In genomic region chr7:88306590-88307048, GRCh38 we compare ENCODE assay signal across 8 cellular contexts. TPM values are rescaled to one million over a fixed set of nuclear protein-coding genes. Genes with fewer than 3 reads are reported as not detected.
DNase-seq lines count a peak whose midpoint lies in the region; ATAC-seq and TF ChIP-seq lines count a peak whose summit lies in the region.

Gene STEAP4 (minus strand): TSS chr7:88306894. CDS start chr7:88284269, 22,625 bp downstream.

- H3K9me3 ChIP-seq in left lung, result no peaks in the 10 kb centered on the region

- intact Hi-C loops in left lung (cut with DNase I), result no loop called here

- peaks cover 0 to 9% of the 10 kb centered on the region in 2 donors for H3K27me3 ChIP-seq in left lung

- H3K27me3 Mint-ChIP-seq in stimulated activated naive CD8-positive, alpha-beta T cell treated with anti-CD3 and anti-CD28 coated beads, Interleukin-15, Interleukin-2, amounts not matched to agents 100 ng/mL and 50 ng/mL, for 24 hours, result peaks cover 48% of the 10 kb centered on the region

- H3K36me3 Mint-ChIP-seq in stimulated activated naive CD8-positive, alpha-beta T cell treated with anti-CD3 and anti-CD28 coated beads, Interleukin-15, Interleukin-2, amounts not matched to agents 100 ng/mL and 50 ng/mL, for 24 hours (ENCODE audit: low read depth), result no peaks in the 10 kb centered on the region

- ATAC-seq in left lung (peak; percentile 84), GM19351 (IDR thresholded peaks at IDR 0.05; ENCODE audit: unreplicated experiment) (no peak), GM21786 (IDR thresholded peaks at IDR 0.05; ENCODE audit: unreplicated experiment) (no peak)

- H3K27ac ChIP-seq in coronary artery, result peak within 1 kb of the TSS in 1 of 2 donors; percentile 54
- peak within 1 kb of the TSS; percentile 67 to 80 for H3K27ac ChIP-seq in left lung

- peak within 1 kb of the TSS; percentile 13 for H3K4me3 Mint-ChIP-seq in stimulated activated naive CD8-positive, alpha-beta T cell treated with anti-CD3 and anti-CD28 coated beads, Interleukin-15, Interleukin-2, amounts not matched to agents 100 ng/mL and 50 ng/mL, for 24 hours

- peaks cover 4 to 40% of the 10 kb centered on the region in 2 donors for H3K4me1 ChIP-seq in left lung

- peaks cover 4% of the 10 kb centered on the region for H3K4me1 Mint-ChIP-seq in stimulated activated naive CD8-positive, alpha-beta T cell treated with anti-CD3 and anti-CD28 coated beads, Interleukin-15, Interleukin-2, amounts not matched to agents 100 ng/mL and 50 ng/mL, for 24 hours (ENCODE audit: low read depth)

- TF ChIP-seq CTCF in coronary artery (IDR thresholded peaks at IDR 0.05) (no peak), left lung (IDR thresholded peaks at IDR 0.05) (no peak)

- H3K36me3 ChIP-seq in left lung, result no peaks in the 10 kb centered on the region

- DNase-seq in AG08395 (ENCODE audit: low spot score) (peak; percentile 46), LoVo (ENCODE audit: low spot score) (peak; percentile 85), coronary artery (ENCODE audit: low spot score) (peak; percentile 77), left lung (peak; percentile 90 to 96), NCI-H2029 (lab: John Stamatoyannopoulos, UW) (no peak)

- H3K9me3 Mint-ChIP-seq in stimulated activated naive CD8-positive, alpha-beta T cell treated with anti-CD3 and anti-CD28 coated beads, Interleukin-15, Interleukin-2, amounts not matched to agents 100 ng/mL and 50 ng/mL, for 24 hours, result no peaks in the 10 kb centered on the region

- H3K4me3 ChIP-seq in coronary artery, result peak within 1 kb of the TSS; percentile 65
- peak within 1 kb of the TSS; percentile 28 to 47 for H3K4me3 ChIP-seq in left lung

- no peak within 1 kb of the TSS for H3K27ac Mint-ChIP-seq in stimulated activated naive CD8-positive, alpha-beta T cell treated with anti-CD3 and anti-CD28 coated beads, Interleukin-15, Interleukin-2, amounts not matched to agents 100 ng/mL and 50 ng/mL, for 24 hours

RNA-seq across cellular contexts. Expression of gene STEAP4, which starts in this region (rescaled TPM):
- total RNA-seq in left lung, result 100 to 1,000 TPM in 1 of 2 donors, 10 to 100 TPM in 1; 93.0 to 149 TPM
